ENCODE assay signal across 15 cellular contexts in the genomic region with DNA sequence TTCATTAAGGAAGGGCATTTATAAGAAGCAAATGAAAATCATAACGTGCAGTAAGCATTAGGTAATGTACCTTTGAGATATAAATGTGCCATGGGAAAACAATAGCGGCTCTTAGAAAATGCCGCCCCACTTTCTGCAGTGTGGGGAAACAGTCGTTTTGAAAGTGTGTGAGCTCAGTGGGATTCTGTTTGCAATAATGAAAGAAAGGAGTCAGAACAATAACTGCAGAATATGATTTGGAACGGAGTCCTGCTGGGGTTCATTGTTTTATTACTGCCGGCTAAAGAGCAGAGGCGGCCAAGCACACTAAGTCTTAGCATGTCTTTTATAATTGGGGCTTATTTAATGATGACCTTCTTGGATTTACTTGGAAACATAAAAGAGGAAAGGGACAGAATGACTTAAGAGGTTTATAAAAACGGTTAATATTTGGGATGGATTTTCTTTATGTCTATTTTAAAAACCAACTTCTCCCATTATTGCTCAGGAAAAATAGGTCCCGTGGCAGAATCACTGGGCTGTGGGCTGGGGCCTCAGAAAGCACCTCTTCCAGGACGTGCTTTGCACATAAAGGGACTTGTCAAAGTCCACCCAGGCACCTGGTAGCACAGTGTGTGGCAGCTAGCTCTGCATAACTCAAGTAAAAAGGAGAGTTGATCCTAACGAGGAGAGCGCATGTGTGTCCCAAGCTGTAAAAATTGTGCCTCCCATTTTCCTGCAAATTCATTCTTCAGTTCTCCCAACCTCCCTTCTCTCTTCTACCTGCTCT.
"Had no signal": no experiment of that assay in that cellular context is flagged by ENCODE, and none has a peak within 500 bp of the region (broad histone marks: within the 10 kb centered on the region; RNA-seq: fewer than 3 reads in every experiment).

No MANE protein-coding gene starts in this region.

- H3K27ac ChIP-seq: foreskin keratinocyte, prostate gland, thoracic aorta had no signal

- DNase-seq: activated B cell treated with CpG ODN at 0.5 μM for 24 hours; activated CD4-positive, alpha-beta T cell treated with anti-CD3 and anti-CD28 coated beads for 48 hours; activated CD8-positive, alpha-beta memory T cell treated with anti-CD3 and anti-CD28 coated beads, Interleukin-2, amount 50 U/mL, for 4 hours; activated CD8-positive, alpha-beta T cell treated with anti-CD3 and anti-CD28 coated beads for 36 hours; activated gamma-delta T cell treated with Interleukin-2 at 50 U/mL for 16 hours; activated T-cell treated with anti-CD3 and anti-CD28 coated beads, Interleukin-2, amount 50 U/mL, for 72 hours; amniotic stem cell; central memory CD4-positive, alpha-beta T cell; effector memory CD4-positive, alpha-beta T cell; foreskin keratinocyte; glutamatergic neuron; stimulated activated CD4-positive, alpha-beta T cell treated with anti-CD3 and anti-CD28 coated beads, Interleukin-2, amount 100 ng/mL, for 24 hours; T-helper 2 cell had no signal
